9 cellular contexts compared by ENCODE assay signal in genomic region chr15:83160741-83161140, GRCh38. TPM values are rescaled to one million over a fixed set of nuclear protein-coding genes. Genes with fewer than 3 reads are reported as not detected.
"Had no signal": no experiment of that assay in that cellular context is flagged by ENCODE, and none has a peak within 500 bp of the region (broad histone marks: within the 10 kb centered on the region; RNA-seq: fewer than 3 reads in every experiment).

No MANE protein-coding gene starts in this region.

- H3K4me3 ChIP-seq: GM23338, HAP-1 had no signal

- H3K9me3 ChIP-seq: HAP-1 had no signal

- DNase-seq: H7, HFFc6, Kasumi-1, KG1 had no signal

- H3K27ac ChIP-seq: HL-60 had no signal

- ATAC-seq: GM23338, HCT116 had no signal

- H3K4me2 ChIP-seq: GM23338 had no signal

- H2AFZ ChIP-seq: GM23338 had no signal

RNA-seq across cellular contexts. Expression of gene TM6SF1, which starts 53.3 kb away (rescaled TPM):
- total RNA-seq: HT1080 had no signal
